8 cellular contexts compared by ENCODE assay signal in genomic region chr15:34038404-34039179, GRCh38. TPM values are rescaled to one million over a fixed set of nuclear protein-coding genes. Genes with fewer than 3 reads are reported as not detected.
A peak's percentile ranks its signal among the peaks of the same experiment; 100 is the strongest.
DNase-seq lines count a peak whose midpoint lies in the region; TF ChIP-seq lines count a peak whose summit lies in the region.

No MANE protein-coding gene starts in this region.

- H4K20me1 ChIP-seq in OCI-LY3 (ENCODE audit: insufficient read depth, low read length) = no peaks in the 10 kb centered on the region

- H3K79me2 ChIP-seq in OCI-LY3 (ENCODE audit: low read length) = peaks cover 18% of the 10 kb centered on the region

- H3K9ac ChIP-seq in OCI-LY3 (ENCODE audit: low read length) (peak overlapping the region; percentile 88), muscle layer of colon (ENCODE audit: low read length) (peak overlapping the region; percentile 64)

- H3K4me1 ChIP-seq in OCI-LY3 (ENCODE audit: low read length) (peaks cover 11% of the 10 kb centered on the region), esophagus (ENCODE audit: control insufficient read depth in 2 of 2, insufficient read depth in 2 of 2, low read length in 1 of 2) (no peaks in the 10 kb centered on the region), muscle layer of colon (ENCODE audit: insufficient read depth, low read length) (peaks cover 17% of the 10 kb centered on the region)

- H3K4me3 ChIP-seq in OCI-LY3 (ENCODE audit: low read length) (peak overlapping the region; percentile 85), esophagus (ENCODE audit: low read depth in 1 of 2, low read length in 2 of 2) (peak overlapping the region; percentile 83 to 94), muscle layer of colon (ENCODE audit: low read depth in 1 of 2, low read length in 2 of 2) (peak overlapping the region; percentile 72 to 91)

- H3K27me3 ChIP-seq in OCI-LY3 (ENCODE audit: low read depth, low read length) (no peaks in the 10 kb centered on the region), esophagus (ENCODE audit: control insufficient read depth in 1 of 2, insufficient read depth in 2 of 2, low read length in 2 of 2) (no peaks in the 10 kb centered on the region), muscle layer of colon (ENCODE audit: control insufficient read depth in 1 of 2, insufficient read depth in 2 of 2, low read length in 2 of 2) (no peaks in the 10 kb centered on the region)

- peak overlapping the region; percentile 98 for H3K4me2 ChIP-seq in OCI-LY3 (ENCODE audit: low read length)

- DNase-seq in Caki2 (ENCODE audit: low read depth) (peak; percentile 74), GM20000 (ENCODE audit: low spot score) (peak; percentile 90), HS-27A (ENCODE audit: low read depth) (peak; percentile 39)
- DNase-seq in activated T-cell treated with anti-CD3 and anti-CD28 coated beads, Interleukin-2, amount 50 U/mL, for 1 hour = peak; percentile 83
- peak; percentile 34 for DNase-seq in stimulated activated CD8-positive, alpha-beta memory T cell treated with anti-CD3 and anti-CD28 coated beads, Interleukin-7, amount 100 ng/mL, for 24 hours (ENCODE audit: low read depth)

- peak overlapping the region; percentile 65 for H2AFZ ChIP-seq in OCI-LY3 (ENCODE audit: low read depth, low read length)

- TF ChIP-seq CTCF in GM20000 (IDR thresholded peaks at IDR 0.05; ENCODE audit: extremely low read depth, missing control alignments) (no peak), OCI-LY3 (IDR thresholded peaks at IDR 0.05; ENCODE audit: low read depth, low read length) (no peak)

- in situ Hi-C loops in Caki2 (cut with HindIII; ENCODE audit: low pct_unique_long_range_greater_than_20kb, low sequenced_read_pairs) = no loop called here

- H3K9me3 ChIP-seq in OCI-LY3 (ENCODE audit: insufficient read depth, low read length) = no peaks in the 10 kb centered on the region
- H3K9me3 ChIP-seq in esophagus (ENCODE audit: control insufficient read depth in 2 of 2, insufficient read depth in 1 of 2, low read depth in 1 of 2, low read length in 1 of 2) = no peaks in the 10 kb centered on the region
- no peaks in the 10 kb centered on the region for H3K9me3 ChIP-seq in muscle layer of colon (ENCODE audit: low read length)

- WGBS in esophagus, 2 donors = 0% methylated on average over 59 to 111 of the region's 112 CpGs

- H3K27ac ChIP-seq in OCI-LY3 (ENCODE audit: low read length) = peak overlapping the region; percentile 46
- peak overlapping the region; percentile 95 to 98 for H3K27ac ChIP-seq in esophagus (ENCODE audit: low read depth in 2 of 2, low read length in 1 of 2)
- peak overlapping the region; percentile 91 for H3K27ac ChIP-seq in muscle layer of colon (ENCODE audit: low read depth, low read length)

- H3K36me3 ChIP-seq in OCI-LY3 (replicated peaks; ENCODE audit: low read depth, low read length) = no peaks in the 10 kb centered on the region
- no peaks in the 10 kb centered on the region for H3K36me3 ChIP-seq in esophagus (ENCODE audit: control insufficient read depth in 2 of 2, insufficient read depth in 2 of 2, low read length in 1 of 2)
- no peaks in the 10 kb centered on the region for H3K36me3 ChIP-seq in muscle layer of colon (ENCODE audit: insufficient read depth, low read length)

RNA-seq across cellular contexts. Expression of gene AVEN, which starts 0.4 kb away (rescaled TPM):
- 14.2 and 23.8 TPM in 2 replicates for total RNA-seq in Caki2 (2014; rRNA removed; shearing (Covaris generic); ENCODE audit: low replicate concordance)
- polyA plus RNA-seq in esophagus = 10 to 100 TPM in 1 of 2 donors, 1 to 10 TPM in 1; 8.2 to 11.1 TPM

Comparison
In these comparisons a context has a peak if more than half of its experiments do, and no peak if none do; other contexts are left out.
1. Peak in every context shown above with its lines: DNase-seq, H3K4me3 ChIP-seq and H3K27ac ChIP-seq.
2. DNase-seq: peak in every context shown above with its lines; median percentile 90 in GM20000; 83 in activated T-cell treated with anti-CD3 and anti-CD28 coated beads, Interleukin-2, amount 50 U/mL, for 1 hour; 74 in Caki2; 39 in HS-27A; 34 in stimulated activated CD8-positive, alpha-beta memory T cell treated with anti-CD3 and anti-CD28 coated beads, Interleukin-7, amount 100 ng/mL, for 24 hours.
3. H3K27ac ChIP-seq: peak in every context shown above with its lines; median percentile 96 in esophagus; 91 in muscle layer of colon; 46 in OCI-LY3.